ENCODE assay signal across 14 cellular contexts in genomic region chr17:80978499-80979497, GRCh38.
"Had no signal": no experiment of that assay in that cellular context is flagged by ENCODE, and none has a peak within 500 bp of the region (broad histone marks: within the 10 kb centered on the region; RNA-seq: fewer than 3 reads in every experiment).

No MANE protein-coding gene starts in this region.

- ATAC-seq: pancreas; stimulated activated memory B cell treated with anti-CD40 and anti-IgM and Interleukin-4, amounts not matched to agents 10 μg/mL and 1 μg/mL and 100 μg/mL, for 72 hours; T-cell had no signal

- H2AFZ ChIP-seq: neural progenitor cell had no signal

- H3K36me3 ChIP-seq: adrenal gland, neural progenitor cell, pancreas, sigmoid colon, tibial artery had no signal

- H3K4me1 ChIP-seq: neural progenitor cell had no signal

- H3K36me3 Mint-ChIP-seq: activated naive CD4-positive, alpha-beta T cell treated with anti-CD3 and anti-CD28 coated beads, Interleukin-2, amount 10 ng/mL, durations not matched to agents 7 days and 5 days; immature natural killer cell; neural progenitor cell; stimulated activated memory B cell treated with anti-CD40 and anti-IgM and Interleukin-4, amounts not matched to agents 10 μg/mL and 1 μg/mL and 100 μg/mL, for 72 hours; T-cell had no signal

- H3K27ac ChIP-seq: adrenal gland, neural progenitor cell, pancreas, sigmoid colon, tibial artery had no signal

- H3K9me3 Mint-ChIP-seq: activated naive CD4-positive, alpha-beta T cell treated with anti-CD3 and anti-CD28 coated beads, Interleukin-2, amount 10 ng/mL, durations not matched to agents 7 days and 5 days; immature natural killer cell; neural progenitor cell; stimulated activated memory B cell treated with anti-CD40 and anti-IgM and Interleukin-4, amounts not matched to agents 10 μg/mL and 1 μg/mL and 100 μg/mL, for 72 hours; T-cell had no signal

- DNase-seq: activated CD4-positive, CD25-positive, alpha-beta regulatory T cell treated with anti-CD3 and anti-CD28 coated beads, Interleukin-2, amount 50 U/mL, for 72 hours; activated naive CD4-positive, alpha-beta T cell treated with anti-CD3 and anti-CD28 coated beads, Interleukin-2, amount 10 ng/mL, durations not matched to agents 7 days and 5 days; adrenal gland; caudate nucleus; immature natural killer cell; sigmoid colon; stimulated activated CD4-positive, alpha-beta T cell treated with anti-CD3 and anti-CD28 coated beads, Interleukin-12 subunit alpha, Interleukin-12 subunit beta, amount 100 ng/mL, for 4 hours; stimulated activated CD4-positive, alpha-beta T cell treated with anti-CD3 and anti-CD28 coated beads, Interleukin-2, amount 100 ng/mL, for 24 hours; T-cell; T-helper 9 cell; tibial artery had no signal

- H3K27me3 ChIP-seq: adrenal gland, pancreas, sigmoid colon had no signal

- H3K9ac ChIP-seq: neural progenitor cell had no signal

- H3K4me3 ChIP-seq: adrenal gland, neural progenitor cell, pancreas, sigmoid colon, tibial artery had no signal

- H3K4me3 Mint-ChIP-seq: activated naive CD4-positive, alpha-beta T cell treated with anti-CD3 and anti-CD28 coated beads, Interleukin-2, amount 10 ng/mL, durations not matched to agents 7 days and 5 days; immature natural killer cell; neural progenitor cell; stimulated activated memory B cell treated with anti-CD40 and anti-IgM and Interleukin-4, amounts not matched to agents 10 μg/mL and 1 μg/mL and 100 μg/mL, for 72 hours; T-cell had no signal

- H3K4me2 ChIP-seq: neural progenitor cell had no signal

- H3K9me3 ChIP-seq: adrenal gland, pancreas, sigmoid colon, tibial artery had no signal

- H3K27ac Mint-ChIP-seq: activated naive CD4-positive, alpha-beta T cell treated with anti-CD3 and anti-CD28 coated beads, Interleukin-2, amount 10 ng/mL, durations not matched to agents 7 days and 5 days; immature natural killer cell; stimulated activated memory B cell treated with anti-CD40 and anti-IgM and Interleukin-4, amounts not matched to agents 10 μg/mL and 1 μg/mL and 100 μg/mL, for 72 hours had no signal
